15 cellular contexts compared by ENCODE assay signal in the genomic region with DNA sequence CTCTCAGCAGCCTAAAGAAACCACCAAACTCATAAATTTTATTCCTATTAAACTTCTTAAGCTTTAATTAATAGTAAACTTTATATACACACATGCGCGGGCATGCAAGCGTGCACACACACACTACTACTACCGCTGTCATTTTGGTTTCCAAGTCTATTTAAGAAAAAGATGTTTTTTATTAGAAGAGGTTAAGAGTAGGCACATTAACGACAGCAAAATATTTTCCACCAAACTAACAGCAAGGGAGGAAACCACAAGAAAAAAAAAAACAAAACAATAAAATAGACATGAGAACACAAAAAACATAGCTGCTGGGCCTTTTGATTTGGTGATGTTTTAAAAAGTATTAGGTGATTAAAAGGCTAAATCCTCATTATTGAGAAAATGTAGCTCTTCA. TPM values are rescaled to one million over a fixed set of nuclear protein-coding genes. Genes with fewer than 3 reads are reported as not detected.
DNase-seq lines count a peak whose midpoint lies in the region; ATAC-seq, FAIRE-seq and TF ChIP-seq lines count a peak whose summit lies in the region.
"Had no signal": no experiment of that assay in that cellular context is flagged by ENCODE, and none has a peak within 500 bp of the region (broad histone marks: within the 10 kb centered on the region; RNA-seq: fewer than 3 reads in every experiment).

No MANE protein-coding gene starts in this region.

- H3K4me3 Mint-ChIP-seq in activated CD8-positive, alpha-beta T cell treated with anti-CD3 and anti-CD28 coated beads, Interleukin-2, amount 10 ng/mL, durations not matched to agents 7 days and 5 days, result no peak overlapping the region
- no peak overlapping the region for H3K4me3 Mint-ChIP-seq in activated CD8-positive, alpha-beta T cell treated with anti-CD3 and anti-CD28 coated beads for 36 hours
- H3K4me3 Mint-ChIP-seq in osteocyte (ENCODE audit: unreplicated experiment), result no peak overlapping the region

- FAIRE-seq in H54 (lab: Jason Lieb, UNC), result peak; percentile 45

- H3K4me1 Mint-ChIP-seq in activated CD8-positive, alpha-beta T cell treated with anti-CD3 and anti-CD28 coated beads, Interleukin-2, amount 10 ng/mL, durations not matched to agents 7 days and 5 days (ENCODE audit: low read depth), result peaks cover 36% of the 10 kb centered on the region
- peaks cover 30% of the 10 kb centered on the region for H3K4me1 Mint-ChIP-seq in activated CD8-positive, alpha-beta T cell treated with anti-CD3 and anti-CD28 coated beads for 36 hours (ENCODE audit: low read depth)
- H3K4me1 Mint-ChIP-seq in osteocyte (ENCODE audit: unreplicated experiment), result peaks cover 71% of the 10 kb centered on the region

- H3K4me1 ChIP-seq in adipocyte (ENCODE audit: control insufficient read depth, insufficient read depth, low read length) (peaks cover 70% of the 10 kb centered on the region), Karpas-422 (ENCODE audit: low read length) (peaks cover 20% of the 10 kb centered on the region)
- H3K4me1 ChIP-seq: testis had no signal

- no peaks in the 10 kb centered on the region for H3K36me3 ChIP-seq in adipocyte (ENCODE audit: control insufficient read depth, insufficient read depth, low read length, severe bottlenecking)
- H3K36me3 ChIP-seq in Karpas-422 (ENCODE audit: insufficient read depth, low read length), result no peaks in the 10 kb centered on the region
- H3K36me3 ChIP-seq: neutrophil had no signal

- TF ChIP-seq POLR2A in H54 (IDR thresholded peaks at IDR 0.05; ENCODE audit: low read depth, low read length), result no peak

- H3K9me3 ChIP-seq in adipocyte (ENCODE audit: control insufficient read depth, low read length) (no peaks in the 10 kb centered on the region), Karpas-422 (ENCODE audit: low read length) (no peaks in the 10 kb centered on the region)
- H3K9me3 ChIP-seq: neutrophil, testis had no signal

- H3K4me3 ChIP-seq in adipocyte (ENCODE audit: low read length) (peak overlapping the region; percentile 46), Karpas-422 (ENCODE audit: low read length) (no peak overlapping the region)
- H3K4me3 ChIP-seq: dorsolateral prefrontal cortex, testis had no signal

- DNase-seq in activated CD8-positive, alpha-beta T cell treated with anti-CD3 and anti-CD28 coated beads, Interleukin-2, amount 10 ng/mL, durations not matched to agents 7 days and 5 days, result no peak
- DNase-seq in activated CD8-positive, alpha-beta T cell treated with anti-CD3 and anti-CD28 coated beads for 36 hours, result no peak
- DNase-seq in H54 (ENCODE audit: insufficient read length, low spot score) (no peak), adipocyte (ENCODE audit: low read depth) (peak; percentile 17), osteocyte (ENCODE audit: extremely low spot score, unreplicated experiment) (no peak), HCEC 1CT (no peak), DMS79 (lab: John Stamatoyannopoulos, UW) (no peak), Karpas-422 (no peak)
- DNase-seq: DMS53, dorsolateral prefrontal cortex, SHP77, testis, WERI-Rb-1 had no signal

- no peak overlapping the region for H3K4me2 ChIP-seq in Karpas-422 (ENCODE audit: low read depth, low read length, poor library complexity, severe bottlenecking)

- peaks cover 18% of the 10 kb centered on the region for H3K36me3 Mint-ChIP-seq in activated CD8-positive, alpha-beta T cell treated with anti-CD3 and anti-CD28 coated beads, Interleukin-2, amount 10 ng/mL, durations not matched to agents 7 days and 5 days (ENCODE audit: low read depth)
- H3K36me3 Mint-ChIP-seq in activated CD8-positive, alpha-beta T cell treated with anti-CD3 and anti-CD28 coated beads for 36 hours (ENCODE audit: low read depth), result no peaks in the 10 kb centered on the region
- no peaks in the 10 kb centered on the region for H3K36me3 Mint-ChIP-seq in osteocyte (ENCODE audit: unreplicated experiment)

- no peaks in the 10 kb centered on the region for H4K20me1 ChIP-seq in Karpas-422 (ENCODE audit: insufficient read depth, low read depth, low read length)

- H3K9me2 ChIP-seq in Karpas-422 (replicated peaks; ENCODE audit: insufficient read depth, low read length), result no peaks in the 10 kb centered on the region

- POLR2A ChIA-PET in activated CD8-positive, alpha-beta T cell treated with anti-CD3 and anti-CD28 coated beads, Interleukin-2, amount 10 ng/mL, durations not matched to agents 7 days and 5 days (lab: Charles Lee), result no interaction called here
- POLR2A ChIA-PET in activated CD8-positive, alpha-beta T cell treated with anti-CD3 and anti-CD28 coated beads for 36 hours (lab: Charles Lee), result no interaction called here

- TF ChIP-seq CTCF in activated CD8-positive, alpha-beta T cell treated with anti-CD3 and anti-CD28 coated beads for 36 hours (IDR thresholded peaks at IDR 0.05), result no peak
- no peak for TF ChIP-seq CTCF in osteocyte (IDR thresholded peaks at IDR 0.05)

- H3K27me3 ChIP-seq in adipocyte (replicated peaks; ENCODE audit: control insufficient read depth, insufficient read depth, low read length) (no peaks in the 10 kb centered on the region), Karpas-422 (ENCODE audit: low read length) (no peaks in the 10 kb centered on the region)
- H3K27me3 ChIP-seq: dorsolateral prefrontal cortex, neutrophil, testis had no signal

- H3K27me3 Mint-ChIP-seq in activated CD8-positive, alpha-beta T cell treated with anti-CD3 and anti-CD28 coated beads, Interleukin-2, amount 10 ng/mL, durations not matched to agents 7 days and 5 days (ENCODE audit: low read depth), result no peaks in the 10 kb centered on the region
- no peaks in the 10 kb centered on the region for H3K27me3 Mint-ChIP-seq in activated CD8-positive, alpha-beta T cell treated with anti-CD3 and anti-CD28 coated beads for 36 hours
- no peaks in the 10 kb centered on the region for H3K27me3 Mint-ChIP-seq in osteocyte (ENCODE audit: unreplicated experiment)

- CTCF ChIA-PET in activated CD8-positive, alpha-beta T cell treated with anti-CD3 and anti-CD28 coated beads, Interleukin-2, amount 10 ng/mL, durations not matched to agents 7 days and 5 days (lab: Charles Lee), result interaction anchor here (1.5 to 6.7 kb wide), 3 partner anchors 189 to 201 kb away, joined by 4 to 253 read pairs (median 4); no protein-coding TSS in a partner anchor
- CTCF ChIA-PET in activated CD8-positive, alpha-beta T cell treated with anti-CD3 and anti-CD28 coated beads for 36 hours (lab: Charles Lee), result interaction anchor here (0.9 to 2.2 kb wide), 3 partner anchors 60 to 190 kb away, joined by 3 to 5 read pairs (median 3); no protein-coding TSS in a partner anchor

- no peak overlapping the region for H3K27ac ChIP-seq in Karpas-422 (ENCODE audit: low read length)
- H3K27ac ChIP-seq: dorsolateral prefrontal cortex, neutrophil, WERI-Rb-1 had no signal

- peak overlapping the region; percentile 73 for H3K9ac ChIP-seq in adipocyte (ENCODE audit: low read length)
- H3K9ac ChIP-seq in Karpas-422 (ENCODE audit: low read length), result no peak overlapping the region

- no peak for ATAC-seq in activated CD8-positive, alpha-beta T cell treated with anti-CD3 and anti-CD28 coated beads, Interleukin-2, amount 10 ng/mL, durations not matched to agents 7 days and 5 days
- ATAC-seq in activated CD8-positive, alpha-beta T cell treated with anti-CD3 and anti-CD28 coated beads for 36 hours, result no peak

- H3K79me2 ChIP-seq in Karpas-422 (ENCODE audit: low read length), result no peaks in the 10 kb centered on the region

- intact Hi-C loops in activated CD8-positive, alpha-beta T cell treated with anti-CD3 and anti-CD28 coated beads for 36 hours (cut with micrococcal nuclease), result loop anchor here (5.0 kb wide), 2 partner anchors 58 to 338 kb away; a partner anchor contains a TSS

- no peaks in the 10 kb centered on the region for H3K9me3 Mint-ChIP-seq in activated CD8-positive, alpha-beta T cell treated with anti-CD3 and anti-CD28 coated beads, Interleukin-2, amount 10 ng/mL, durations not matched to agents 7 days and 5 days (ENCODE audit: insufficient read depth)
- H3K9me3 Mint-ChIP-seq in activated CD8-positive, alpha-beta T cell treated with anti-CD3 and anti-CD28 coated beads for 36 hours, result no peaks in the 10 kb centered on the region
- no peaks in the 10 kb centered on the region for H3K9me3 Mint-ChIP-seq in osteocyte (ENCODE audit: unreplicated experiment)

- H3K27ac Mint-ChIP-seq in activated CD8-positive, alpha-beta T cell treated with anti-CD3 and anti-CD28 coated beads, Interleukin-2, amount 10 ng/mL, durations not matched to agents 7 days and 5 days, result peak overlapping the region; percentile 18
- no peak overlapping the region for H3K27ac Mint-ChIP-seq in activated CD8-positive, alpha-beta T cell treated with anti-CD3 and anti-CD28 coated beads for 36 hours
- peak overlapping the region; percentile 76 for H3K27ac Mint-ChIP-seq in osteocyte (ENCODE audit: unreplicated experiment)
- H3K27ac Mint-ChIP-seq: activated T-helper 2 cell treated with anti-CD3 and anti-CD28 coated beads, Interferon-gamma antibody, Interleukin-2, Interleukin-4, amounts not matched to agents 10 μg/mL and 5 μg/mL and 100 μg/mL, durations not matched to agents 14 hours and 24 hours and 36 hours had no signal

- H2AFZ ChIP-seq in Karpas-422 (ENCODE audit: low read length), result no peak overlapping the region

RNA-seq across cellular contexts. Expression of a gene that starts 28.6 kb away (rescaled TPM):
- 1 to 10 TPM; 2.2 to 2.6 TPM for total RNA-seq in activated CD8-positive, alpha-beta T cell treated with anti-CD3 and anti-CD28 coated beads, Interleukin-2, amount 10 ng/mL, durations not matched to agents 7 days and 5 days
- 1 to 10 TPM; 1.1 to 1.4 TPM for total RNA-seq in activated CD8-positive, alpha-beta T cell treated with anti-CD3 and anti-CD28 coated beads for 36 hours
- total RNA-seq in osteocyte, result 1.9 and 2.4 TPM in 2 replicates
- total RNA-seq in Karpas-422 (2014; rRNA removed; shearing (Covaris generic); ENCODE audit: low replicate concordance), result not detected in 2 replicates
